In genomic region chr10:75754096-75754495, GRCh38 we compare ENCODE assay signal across 19 cellular contexts.
"Had no signal": no experiment of that assay in that cellular context is flagged by ENCODE, and none has a peak within 500 bp of the region (broad histone marks: within the 10 kb centered on the region; RNA-seq: fewer than 3 reads in every experiment).

No MANE protein-coding gene starts in this region.

- DNase-seq: foreskin keratinocyte; head of caudate nucleus; kidney; left cardiac atrium; left ventricle myocardium superior; mesenchymal stem cell; midbrain; occipital lobe; pancreas; right cardiac atrium; stimulated activated CD4-positive, alpha-beta T cell treated with anti-CD3 and anti-CD28 coated beads, Interleukin-4, amount 100 ng/mL, for 1 hour; stimulated activated CD8-positive, alpha-beta memory T cell treated with anti-CD3 and anti-CD28 coated beads, Interleukin-4, amount 100 ng/mL, for 48 hours; stimulated activated naive CD8-positive, alpha-beta T cell treated with anti-CD3 and anti-CD28 coated beads, Interleukin-15, Interleukin-2, amounts not matched to agents 100 U/mL and 50 U/mL, for 24 hours had no signal

- H3K27me3 ChIP-seq: foreskin keratinocyte, hepatocyte, pancreas had no signal

- H3K9me3 Mint-ChIP-seq: dendritic cell treated with granulocyte-macrophage colony-stimulating factor and Interleukin-4, amounts not matched to agents 40 ng/mL and 50 ng/mL, for 4 days; natural killer cell treated with Interleukin-12 subunit alpha and Interleukin-12 subunit beta and Interleukin-15 and Interleukin-18, amount 100 ng/mL, for 72 hours; stimulated activated effector memory CD8-positive, alpha-beta T cell treated with anti-CD3 and anti-CD28 coated beads, Interleukin-12 subunit alpha, Interleukin-12 subunit beta, amount 100 ng/mL, for 72 hours; type B pancreatic cell had no signal

- H3K36me3 Mint-ChIP-seq: natural killer cell treated with Interleukin-12 subunit alpha and Interleukin-12 subunit beta and Interleukin-15 and Interleukin-18, amount 100 ng/mL, for 72 hours; stimulated activated effector memory CD8-positive, alpha-beta T cell treated with anti-CD3 and anti-CD28 coated beads, Interleukin-12 subunit alpha, Interleukin-12 subunit beta, amount 100 ng/mL, for 72 hours; type B pancreatic cell had no signal

- H3K4me3 Mint-ChIP-seq: dendritic cell treated with granulocyte-macrophage colony-stimulating factor and Interleukin-4, amounts not matched to agents 40 ng/mL and 50 ng/mL, for 4 days; natural killer cell treated with Interleukin-12 subunit alpha and Interleukin-12 subunit beta and Interleukin-15 and Interleukin-18, amount 100 ng/mL, for 72 hours; stimulated activated effector memory CD8-positive, alpha-beta T cell treated with anti-CD3 and anti-CD28 coated beads, Interleukin-12 subunit alpha, Interleukin-12 subunit beta, amount 100 ng/mL, for 72 hours; type B pancreatic cell had no signal

- H3K4me1 Mint-ChIP-seq: stimulated activated effector memory CD8-positive, alpha-beta T cell treated with anti-CD3 and anti-CD28 coated beads, Interleukin-12 subunit alpha, Interleukin-12 subunit beta, amount 100 ng/mL, for 72 hours had no signal

- ATAC-seq: foreskin keratinocyte; left cardiac atrium; left ventricle myocardium superior; natural killer cell treated with Interleukin-12 subunit alpha and Interleukin-12 subunit beta and Interleukin-15 and Interleukin-18, amount 100 ng/mL, for 72 hours; pancreas; right cardiac atrium; stimulated activated naive CD8-positive, alpha-beta T cell treated with anti-CD3 and anti-CD28 coated beads, Interleukin-15, Interleukin-2, amounts not matched to agents 100 U/mL and 50 U/mL, for 24 hours had no signal

- H3K4me3 ChIP-seq: hepatocyte, lung, pancreas had no signal

- H3K9me3 ChIP-seq: pancreas had no signal

- H3K36me3 ChIP-seq: pancreas had no signal

- H3K27me3 Mint-ChIP-seq: dendritic cell treated with granulocyte-macrophage colony-stimulating factor and Interleukin-4, amounts not matched to agents 40 ng/mL and 50 ng/mL, for 4 days had no signal

- H3K27ac Mint-ChIP-seq: natural killer cell treated with Interleukin-12 subunit alpha and Interleukin-12 subunit beta and Interleukin-15 and Interleukin-18, amount 100 ng/mL, for 72 hours; stimulated activated effector memory CD8-positive, alpha-beta T cell treated with anti-CD3 and anti-CD28 coated beads, Interleukin-12 subunit alpha, Interleukin-12 subunit beta, amount 100 ng/mL, for 72 hours; type B pancreatic cell had no signal

- H3K4me1 ChIP-seq: foreskin keratinocyte, pancreas had no signal

- H3K27ac ChIP-seq: foreskin keratinocyte, hepatocyte, pancreas had no signal
